1 cellular context compared by ENCODE assay signal in genomic region chr11:102192349-102193066, GRCh38.
TF ChIP-seq lines count a peak whose summit lies in the region.

No MANE protein-coding gene starts in this region.

TF ChIP-seq in HepG2, 621 proteins besides CTCF, POLR2A, EP300 and RAD21 (continued from another document and continues in another):
- TF ChIP-seq ZNF687 (CRISPR knock-in tag; IDR thresholded peaks at IDR 0.05) (no peak), ZNF143 (CRISPR knock-in tag; IDR thresholded peaks at IDR 0.05) (no peak), ZNF83 (CRISPR knock-in tag; IDR thresholded peaks at IDR 0.05; ENCODE audit: borderline replicate concordance) (no peak), NBN (conservative IDR thresholded peaks at IDR 0.05) (no peak), CBX5 (CRISPR knock-in tag; IDR thresholded peaks at IDR 0.05; ENCODE audit: borderline replicate concordance) (no peak), ZSCAN25 (CRISPR knock-in tag; IDR thresholded peaks at IDR 0.05) (no peak), MAFF (IDR thresholded peaks at IDR 0.05; ENCODE audit: low read depth, low read length) (no peak), ZNF552 (CRISPR knock-in tag; IDR thresholded peaks at IDR 0.05; ENCODE audit: borderline replicate concordance) (no peak), MAFK (conservative IDR thresholded peaks at IDR 0.05 in 1 of 2, IDR thresholded peaks at IDR 0.05 in 1 of 2; ENCODE audit: low read length in 2 of 2) (no peak), YY1 (IDR thresholded peaks at IDR 0.05; ENCODE audit: insufficient read depth, insufficient replicate concordance, low read depth, low read length) (peak; percentile 14), ZNF253 (CRISPR knock-in tag; IDR thresholded peaks at IDR 0.05; ENCODE audit: borderline replicate concordance) (no peak), PAF1 (CRISPR knock-in tag; IDR thresholded peaks at IDR 0.05) (no peak), ZNF850 (CRISPR knock-in tag; conservative IDR thresholded peaks at IDR 0.05) (no peak), ZFAT (CRISPR knock-in tag; conservative IDR thresholded peaks at IDR 0.05) (no peak), SRSF9 (IDR thresholded peaks at IDR 0.05; ENCODE audit: borderline replicate concordance, insufficient read depth, low read depth, low read length, poor library complexity, severe bottlenecking) (no peak), RFX3 (CRISPR knock-in tag; IDR thresholded peaks at IDR 0.05) (no peak), IRF2 (CRISPR knock-in tag; IDR thresholded peaks at IDR 0.05) (peak; percentile 47; the same call in 1 of the 2 replicates), ZNF20 (CRISPR knock-in tag; IDR thresholded peaks at IDR 0.05) (no peak), PCBP1 (IDR thresholded peaks at IDR 0.05; ENCODE audit: borderline replicate concordance, low read depth, low read length) (no peak), IRF9 (CRISPR knock-in tag; IDR thresholded peaks at IDR 0.05; ENCODE audit: borderline replicate concordance) (no peak), NFE2L1 (CRISPR knock-in tag; IDR thresholded peaks at IDR 0.05; ENCODE audit: borderline replicate concordance) (no peak), ZNF362 (CRISPR knock-in tag; IDR thresholded peaks at IDR 0.05; ENCODE audit: borderline replicate concordance) (peak; percentile 61; the same call in 1 of the 2 replicates), GATAD2A (CRISPR knock-in tag; IDR thresholded peaks at IDR 0.05) (peak; percentile 95), DNMT3B (CRISPR knock-in tag; conservative IDR thresholded peaks at IDR 0.05) (no peak), MEF2D (CRISPR knock-in tag; IDR thresholded peaks at IDR 0.05) (peak; percentile 90), ZBTB42 (CRISPR knock-in tag; IDR thresholded peaks at IDR 0.05) (no peak), ATF7-NPFF (CRISPR knock-in tag; IDR thresholded peaks at IDR 0.05; ENCODE audit: low read depth) (no peak), SIN3B (IDR thresholded peaks at IDR 0.05; ENCODE audit: low read length) (no peak), ZNF431 (CRISPR knock-in tag; IDR thresholded peaks at IDR 0.05; ENCODE audit: borderline replicate concordance, low read depth) (no peak; the same call in 1 of the 2 replicates), ZNF616 (CRISPR knock-in tag; IDR thresholded peaks at IDR 0.05; ENCODE audit: low read depth) (no peak)
- TF ChIP-seq, protein P1, sequence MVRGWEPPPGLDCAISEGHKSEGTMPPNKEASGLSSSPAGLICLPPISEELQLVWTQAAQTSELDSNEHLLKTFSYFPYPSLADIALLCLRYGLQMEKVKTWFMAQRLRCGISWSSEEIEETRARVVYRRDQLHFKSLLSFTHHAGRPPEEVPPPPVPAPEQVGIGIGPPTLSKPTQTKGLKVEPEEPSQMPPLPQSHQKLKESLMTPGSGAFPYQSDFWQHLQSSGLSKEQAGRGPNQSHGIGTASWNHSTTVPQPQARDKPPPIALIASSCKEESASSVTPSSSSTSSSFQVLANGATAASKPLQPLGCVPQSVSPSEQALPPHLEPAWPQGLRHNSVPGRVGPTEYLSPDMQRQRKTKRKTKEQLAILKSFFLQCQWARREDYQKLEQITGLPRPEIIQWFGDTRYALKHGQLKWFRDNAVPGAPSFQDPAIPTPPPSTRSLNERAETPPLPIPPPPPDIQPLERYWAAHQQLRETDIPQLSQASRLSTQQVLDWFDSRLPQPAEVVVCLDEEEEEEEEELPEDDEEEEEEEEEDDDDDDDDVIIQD (CRISPR knock-in tag; IDR thresholded peaks at IDR 0.05; ENCODE audit: low read depth) = peak; percentile 95
- TF ChIP-seq, protein P2, sequence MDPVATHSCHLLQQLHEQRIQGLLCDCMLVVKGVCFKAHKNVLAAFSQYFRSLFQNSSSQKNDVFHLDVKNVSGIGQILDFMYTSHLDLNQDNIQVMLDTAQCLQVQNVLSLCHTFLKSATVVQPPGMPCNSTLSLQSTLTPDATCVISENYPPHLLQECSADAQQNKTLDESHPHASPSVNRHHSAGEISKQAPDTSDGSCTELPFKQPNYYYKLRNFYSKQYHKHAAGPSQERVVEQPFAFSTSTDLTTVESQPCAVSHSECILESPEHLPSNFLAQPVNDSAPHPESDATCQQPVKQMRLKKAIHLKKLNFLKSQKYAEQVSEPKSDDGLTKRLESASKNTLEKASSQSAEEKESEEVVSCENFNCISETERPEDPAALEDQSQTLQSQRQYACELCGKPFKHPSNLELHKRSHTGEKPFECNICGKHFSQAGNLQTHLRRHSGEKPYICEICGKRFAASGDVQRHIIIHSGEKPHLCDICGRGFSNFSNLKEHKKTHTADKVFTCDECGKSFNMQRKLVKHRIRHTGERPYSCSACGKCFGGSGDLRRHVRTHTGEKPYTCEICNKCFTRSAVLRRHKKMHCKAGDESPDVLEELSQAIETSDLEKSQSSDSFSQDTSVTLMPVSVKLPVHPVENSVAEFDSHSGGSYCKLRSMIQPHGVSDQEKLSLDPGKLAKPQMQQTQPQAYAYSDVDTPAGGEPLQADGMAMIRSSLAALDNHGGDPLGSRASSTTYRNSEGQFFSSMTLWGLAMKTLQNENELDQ (CRISPR knock-in tag; IDR thresholded peaks at IDR 0.05; ENCODE audit: borderline replicate concordance) = no peak
- TF ChIP-seq, protein P3, sequence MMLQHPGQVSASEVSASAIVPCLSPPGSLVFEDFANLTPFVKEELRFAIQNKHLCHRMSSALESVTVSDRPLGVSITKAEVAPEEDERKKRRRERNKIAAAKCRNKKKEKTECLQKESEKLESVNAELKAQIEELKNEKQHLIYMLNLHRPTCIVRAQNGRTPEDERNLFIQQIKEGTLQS (CRISPR knock-in tag; IDR thresholded peaks at IDR 0.05) = peak; percentile 60; the same call in 1 of the 2 replicates
- TF ChIP-seq, protein P4, sequence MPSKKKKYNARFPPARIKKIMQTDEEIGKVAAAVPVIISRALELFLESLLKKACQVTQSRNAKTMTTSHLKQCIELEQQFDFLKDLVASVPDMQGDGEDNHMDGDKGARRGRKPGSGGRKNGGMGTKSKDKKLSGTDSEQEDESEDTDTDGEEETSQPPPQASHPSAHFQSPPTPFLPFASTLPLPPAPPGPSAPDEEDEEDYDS (CRISPR knock-in tag; IDR thresholded peaks at IDR 0.05) = no peak; the same call in 1 of the 2 replicates
- TF ChIP-seq, protein P5, sequence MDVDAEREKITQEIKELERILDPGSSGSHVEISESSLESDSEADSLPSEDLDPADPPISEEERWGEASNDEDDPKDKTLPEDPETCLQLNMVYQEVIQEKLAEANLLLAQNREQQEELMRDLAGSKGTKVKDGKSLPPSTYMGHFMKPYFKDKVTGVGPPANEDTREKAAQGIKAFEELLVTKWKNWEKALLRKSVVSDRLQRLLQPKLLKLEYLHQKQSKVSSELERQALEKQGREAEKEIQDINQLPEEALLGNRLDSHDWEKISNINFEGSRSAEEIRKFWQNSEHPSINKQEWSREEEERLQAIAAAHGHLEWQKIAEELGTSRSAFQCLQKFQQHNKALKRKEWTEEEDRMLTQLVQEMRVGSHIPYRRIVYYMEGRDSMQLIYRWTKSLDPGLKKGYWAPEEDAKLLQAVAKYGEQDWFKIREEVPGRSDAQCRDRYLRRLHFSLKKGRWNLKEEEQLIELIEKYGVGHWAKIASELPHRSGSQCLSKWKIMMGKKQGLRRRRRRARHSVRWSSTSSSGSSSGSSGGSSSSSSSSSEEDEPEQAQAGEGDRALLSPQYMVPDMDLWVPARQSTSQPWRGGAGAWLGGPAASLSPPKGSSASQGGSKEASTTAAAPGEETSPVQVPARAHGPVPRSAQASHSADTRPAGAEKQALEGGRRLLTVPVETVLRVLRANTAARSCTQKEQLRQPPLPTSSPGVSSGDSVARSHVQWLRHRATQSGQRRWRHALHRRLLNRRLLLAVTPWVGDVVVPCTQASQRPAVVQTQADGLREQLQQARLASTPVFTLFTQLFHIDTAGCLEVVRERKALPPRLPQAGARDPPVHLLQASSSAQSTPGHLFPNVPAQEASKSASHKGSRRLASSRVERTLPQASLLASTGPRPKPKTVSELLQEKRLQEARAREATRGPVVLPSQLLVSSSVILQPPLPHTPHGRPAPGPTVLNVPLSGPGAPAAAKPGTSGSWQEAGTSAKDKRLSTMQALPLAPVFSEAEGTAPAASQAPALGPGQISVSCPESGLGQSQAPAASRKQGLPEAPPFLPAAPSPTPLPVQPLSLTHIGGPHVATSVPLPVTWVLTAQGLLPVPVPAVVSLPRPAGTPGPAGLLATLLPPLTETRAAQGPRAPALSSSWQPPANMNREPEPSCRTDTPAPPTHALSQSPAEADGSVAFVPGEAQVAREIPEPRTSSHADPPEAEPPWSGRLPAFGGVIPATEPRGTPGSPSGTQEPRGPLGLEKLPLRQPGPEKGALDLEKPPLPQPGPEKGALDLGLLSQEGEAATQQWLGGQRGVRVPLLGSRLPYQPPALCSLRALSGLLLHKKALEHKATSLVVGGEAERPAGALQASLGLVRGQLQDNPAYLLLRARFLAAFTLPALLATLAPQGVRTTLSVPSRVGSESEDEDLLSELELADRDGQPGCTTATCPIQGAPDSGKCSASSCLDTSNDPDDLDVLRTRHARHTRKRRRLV (CRISPR knock-in tag; IDR thresholded peaks at IDR 0.05) = no peak
- TF ChIP-seq, protein P6, sequence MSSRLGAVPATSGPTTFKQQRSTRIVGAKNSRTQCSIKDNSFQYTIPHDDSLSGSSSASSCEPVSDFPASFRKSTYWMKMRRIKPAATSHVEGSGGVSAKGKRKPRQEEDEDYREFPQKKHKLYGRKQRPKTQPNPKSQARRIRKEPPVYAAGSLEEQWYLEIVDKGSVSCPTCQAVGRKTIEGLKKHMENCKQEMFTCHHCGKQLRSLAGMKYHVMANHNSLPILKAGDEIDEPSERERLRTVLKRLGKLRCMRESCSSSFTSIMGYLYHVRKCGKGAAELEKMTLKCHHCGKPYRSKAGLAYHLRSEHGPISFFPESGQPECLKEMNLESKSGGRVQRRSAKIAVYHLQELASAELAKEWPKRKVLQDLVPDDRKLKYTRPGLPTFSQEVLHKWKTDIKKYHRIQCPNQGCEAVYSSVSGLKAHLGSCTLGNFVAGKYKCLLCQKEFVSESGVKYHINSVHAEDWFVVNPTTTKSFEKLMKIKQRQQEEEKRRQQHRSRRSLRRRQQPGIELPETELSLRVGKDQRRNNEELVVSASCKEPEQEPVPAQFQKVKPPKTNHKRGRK (CRISPR knock-in tag; IDR thresholded peaks at IDR 0.05) = no peak
